25 cellular contexts compared by ENCODE assay signal in the genomic region with DNA sequence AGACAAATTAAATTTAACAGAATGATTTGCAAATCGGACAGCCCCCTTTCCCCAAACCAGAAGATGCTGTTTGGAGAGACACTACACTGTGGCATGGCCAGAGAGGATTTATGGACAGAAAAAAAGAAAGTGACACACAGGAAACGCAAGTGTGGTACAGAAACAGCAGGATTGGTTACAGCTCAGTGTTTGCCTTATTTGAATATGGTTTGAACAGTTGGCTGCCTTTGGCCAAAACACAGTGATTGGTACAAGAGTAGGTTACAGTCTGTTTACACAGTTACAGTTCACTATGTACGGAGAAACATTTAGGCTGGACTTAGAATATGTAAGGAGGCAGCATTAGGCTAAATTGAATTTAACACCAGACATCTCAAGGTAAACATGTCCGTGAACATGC.
"Had no signal": no experiment of that assay in that cellular context is flagged by ENCODE, and none has a peak within 500 bp of the region (broad histone marks: within the 10 kb centered on the region; RNA-seq: fewer than 3 reads in every experiment).

No MANE protein-coding gene starts in this region.

- H3K27me3 ChIP-seq: colonic mucosa, dorsolateral prefrontal cortex, esophagus muscularis mucosa, gastrocnemius medialis, neutrophil, pancreas, right lobe of liver, suprapubic skin, transverse colon had no signal

- H3K4me1 ChIP-seq: colonic mucosa, esophagus muscularis mucosa, gastrocnemius medialis, pancreas, psoas muscle, right lobe of liver, suprapubic skin, transverse colon had no signal

- H3K36me3 ChIP-seq: colonic mucosa, esophagus muscularis mucosa, gastrocnemius medialis, neutrophil, pancreas, right lobe of liver, suprapubic skin, transverse colon, WERI-Rb-1 had no signal

- H3K4me3 ChIP-seq: colonic mucosa, dorsolateral prefrontal cortex, esophagus muscularis mucosa, gastrocnemius medialis, pancreas, psoas muscle, right lobe of liver, skin epidermis, suprapubic skin, transverse colon had no signal

- H3K9me3 Mint-ChIP-seq: activated naive CD4-positive, alpha-beta T cell treated with anti-CD3 and anti-CD28 coated beads for 36 hours; activated T-cell treated with anti-CD3 and anti-CD28 coated beads, Interleukin-2, amount 50 U/mL, for 24 hours; mesothelial cell of epicardium had no signal

- ATAC-seq: effector memory CD8-positive, alpha-beta T cell; gastrocnemius medialis; left ventricle myocardium superior; natural killer cell; pancreas; psoas muscle; right lobe of liver; stimulated activated effector memory CD8-positive, alpha-beta T cell treated with anti-CD3 and anti-CD28 coated beads, Interleukin-12 subunit alpha, Interleukin-12 subunit beta, amount 100 ng/mL, for 72 hours; stimulated activated naive CD8-positive, alpha-beta T cell treated with anti-CD3 and anti-CD28 coated beads, Interleukin-15, amount 100 ng/mL, for 72 hours had no signal

- H3K36me3 Mint-ChIP-seq: mesothelial cell of epicardium; natural killer cell; stimulated activated effector memory CD8-positive, alpha-beta T cell treated with anti-CD3 and anti-CD28 coated beads, Interleukin-12 subunit alpha, Interleukin-12 subunit beta, amount 100 ng/mL, for 72 hours had no signal

- H3K9me3 ChIP-seq: colonic mucosa, esophagus muscularis mucosa, gastrocnemius medialis, neutrophil, pancreas, psoas muscle, right lobe of liver, suprapubic skin, transverse colon had no signal

- H3K27ac Mint-ChIP-seq: activated naive CD4-positive, alpha-beta T cell treated with anti-CD3 and anti-CD28 coated beads for 36 hours; activated T-cell treated with anti-CD3 and anti-CD28 coated beads, Interleukin-2, amount 50 U/mL, for 24 hours; effector memory CD8-positive, alpha-beta T cell; mesothelial cell of epicardium; natural killer cell; stimulated activated effector memory CD8-positive, alpha-beta T cell treated with anti-CD3 and anti-CD28 coated beads, Interleukin-12 subunit alpha, Interleukin-12 subunit beta, amount 100 ng/mL, for 72 hours; stimulated activated naive CD8-positive, alpha-beta T cell treated with anti-CD3 and anti-CD28 coated beads, Interleukin-15, amount 100 ng/mL, for 72 hours had no signal

- H3K4me1 Mint-ChIP-seq: natural killer cell; stimulated activated effector memory CD8-positive, alpha-beta T cell treated with anti-CD3 and anti-CD28 coated beads, Interleukin-12 subunit alpha, Interleukin-12 subunit beta, amount 100 ng/mL, for 72 hours; stimulated activated naive CD8-positive, alpha-beta T cell treated with anti-CD3 and anti-CD28 coated beads, Interleukin-15, amount 100 ng/mL, for 72 hours had no signal

- H3K27me3 Mint-ChIP-seq: activated T-cell treated with anti-CD3 and anti-CD28 coated beads, Interleukin-2, amount 50 U/mL, for 24 hours; effector memory CD8-positive, alpha-beta T cell; stimulated activated naive CD8-positive, alpha-beta T cell treated with anti-CD3 and anti-CD28 coated beads, Interleukin-15, amount 100 ng/mL, for 72 hours had no signal

- H3K4me3 Mint-ChIP-seq: activated naive CD4-positive, alpha-beta T cell treated with anti-CD3 and anti-CD28 coated beads for 36 hours; activated T-cell treated with anti-CD3 and anti-CD28 coated beads, Interleukin-2, amount 50 U/mL, for 24 hours; effector memory CD8-positive, alpha-beta T cell; mesothelial cell of epicardium; natural killer cell; stimulated activated effector memory CD8-positive, alpha-beta T cell treated with anti-CD3 and anti-CD28 coated beads, Interleukin-12 subunit alpha, Interleukin-12 subunit beta, amount 100 ng/mL, for 72 hours; stimulated activated naive CD8-positive, alpha-beta T cell treated with anti-CD3 and anti-CD28 coated beads, Interleukin-15, amount 100 ng/mL, for 72 hours had no signal

- H3K27ac ChIP-seq: colonic mucosa, dorsolateral prefrontal cortex, esophagus muscularis mucosa, gastrocnemius medialis, neutrophil, pancreas, psoas muscle, right lobe of liver, skin epidermis, suprapubic skin, transverse colon, WERI-Rb-1 had no signal

- DNase-seq: activated CD4-positive, alpha-beta T cell treated with anti-CD3 and anti-CD28 coated beads for 1 hour; activated naive CD4-positive, alpha-beta T cell treated with anti-CD3 and anti-CD28 coated beads for 36 hours; activated T-cell treated with anti-CD3 and anti-CD28 coated beads, Interleukin-2, amount 50 U/mL, for 24 hours; amygdala; colonic mucosa; dorsolateral prefrontal cortex; effector memory CD8-positive, alpha-beta T cell; gastrocnemius medialis; hippocampal formation; left ventricle myocardium superior; mammary epithelial cell; natural killer cell; pancreas; psoas muscle; right lobe of liver; stimulated activated CD4-positive, alpha-beta T cell treated with anti-CD3 and anti-CD28 coated beads, Interleukin-2, amount 100 ng/mL, for 24 hours; stimulated activated naive CD8-positive, alpha-beta T cell treated with anti-CD3 and anti-CD28 coated beads, Interleukin-15, amount 100 ng/mL, for 72 hours; transverse colon; WERI-Rb-1 had no signal
